In genomic region chr7:135231686-135232085, GRCh38 we compare ENCODE assay signal across 17 cellular contexts. TPM values are rescaled to one million over a fixed set of nuclear protein-coding genes. Genes with fewer than 3 reads are reported as not detected.
DNase-seq lines count a peak whose midpoint lies in the region; ATAC-seq and TF ChIP-seq lines count a peak whose summit lies in the region.
"Had no signal": no experiment of that assay in that cellular context is flagged by ENCODE, and none has a peak within 500 bp of the region (broad histone marks: within the 10 kb centered on the region; RNA-seq: fewer than 3 reads in every experiment).

No MANE protein-coding gene starts in this region.

- no peak for TF ChIP-seq POLR2A in NB4 (IDR thresholded peaks at IDR 0.05; ENCODE audit: extremely low read depth, insufficient read length)

- peak; percentile 0 for DNase-seq in activated CD4-positive, alpha-beta memory T cell treated with anti-CD3 and anti-CD28 coated beads, Interleukin-2, amount 10 ng/mL, durations not matched to agents 7 days and 5 days
- DNase-seq in activated CD4-positive, alpha-beta memory T cell treated with anti-CD3 and anti-CD28 coated beads for 36 hours, result no peak
- peak; percentile 34 for DNase-seq in NB4 (ENCODE audit: low read depth)
- no peak for DNase-seq in glutamatergic neuron
- no peak for DNase-seq in nephron progenitor cell
- DNase-seq in CD1c-positive myeloid dendritic cell (ENCODE audit: extremely low spot score), result no peak
- no peak for DNase-seq in T-cell
- DNase-seq: ACHN; C1 segment of cervical spinal cord; CD4-positive, alpha-beta memory T cell; DMS79; GM23248 had no signal

- H3K36me3 Mint-ChIP-seq in activated CD4-positive, alpha-beta memory T cell treated with anti-CD3 and anti-CD28 coated beads, Interleukin-2, amount 10 ng/mL, durations not matched to agents 7 days and 5 days (ENCODE audit: low read depth), result no peaks in the 10 kb centered on the region
- no peaks in the 10 kb centered on the region for H3K36me3 Mint-ChIP-seq in activated CD4-positive, alpha-beta memory T cell treated with anti-CD3 and anti-CD28 coated beads for 36 hours
- H3K36me3 Mint-ChIP-seq in glutamatergic neuron (ENCODE audit: unreplicated experiment) (no peaks in the 10 kb centered on the region), nephron progenitor cell (ENCODE audit: low read depth) (no peaks in the 10 kb centered on the region), T-cell (no peaks in the 10 kb centered on the region)
- H3K36me3 Mint-ChIP-seq: CD4-positive, alpha-beta memory T cell had no signal

- H3K4me1 Mint-ChIP-seq in activated CD4-positive, alpha-beta memory T cell treated with anti-CD3 and anti-CD28 coated beads, Interleukin-2, amount 10 ng/mL, durations not matched to agents 7 days and 5 days, result peaks cover 5% of the 10 kb centered on the region
- peaks cover 1% of the 10 kb centered on the region for H3K4me1 Mint-ChIP-seq in activated CD4-positive, alpha-beta memory T cell treated with anti-CD3 and anti-CD28 coated beads for 36 hours (ENCODE audit: low read depth)
- H3K4me1 Mint-ChIP-seq in glutamatergic neuron (ENCODE audit: low read depth, unreplicated experiment), result no peaks in the 10 kb centered on the region
- H3K4me1 Mint-ChIP-seq in nephron progenitor cell, result peaks cover 9% of the 10 kb centered on the region
- peaks cover 0 to 1% (median under 1%) of the 10 kb centered on the region in 3 donors for H3K4me1 Mint-ChIP-seq in T-cell

- ATAC-seq in esophagus mucosa, result no peak
- no peak for ATAC-seq in T-cell (replicated peaks in 1 of 4)
- ATAC-seq: GM12878 had no signal

- POLR2A ChIA-PET in activated CD4-positive, alpha-beta memory T cell treated with anti-CD3 and anti-CD28 coated beads, Interleukin-2, amount 10 ng/mL, durations not matched to agents 7 days and 5 days (lab: Charles Lee), result no interaction called here
- POLR2A ChIA-PET in activated CD4-positive, alpha-beta memory T cell treated with anti-CD3 and anti-CD28 coated beads for 36 hours (lab: Charles Lee), result no interaction called here
- POLR2A ChIA-PET in T-cell (lab: Charles Lee), result interaction anchor here in 1 of 2 donors (0.7 kb wide), 1 partner anchor 808 kb away, joined by 4 read pairs; no protein-coding TSS in a partner anchor

- no peaks in the 10 kb centered on the region for H3K9me3 Mint-ChIP-seq in activated CD4-positive, alpha-beta memory T cell treated with anti-CD3 and anti-CD28 coated beads, Interleukin-2, amount 10 ng/mL, durations not matched to agents 7 days and 5 days
- H3K9me3 Mint-ChIP-seq in activated CD4-positive, alpha-beta memory T cell treated with anti-CD3 and anti-CD28 coated beads for 36 hours, result no peaks in the 10 kb centered on the region
- H3K9me3 Mint-ChIP-seq in glutamatergic neuron (ENCODE audit: unreplicated experiment) (no peaks in the 10 kb centered on the region), nephron progenitor cell (no peaks in the 10 kb centered on the region), T-cell (no peaks in the 10 kb centered on the region)

- H3K27ac Mint-ChIP-seq in activated CD4-positive, alpha-beta memory T cell treated with anti-CD3 and anti-CD28 coated beads, Interleukin-2, amount 10 ng/mL, durations not matched to agents 7 days and 5 days, result no peak overlapping the region
- no peak overlapping the region for H3K27ac Mint-ChIP-seq in activated CD4-positive, alpha-beta memory T cell treated with anti-CD3 and anti-CD28 coated beads for 36 hours
- H3K27ac Mint-ChIP-seq in glutamatergic neuron (ENCODE audit: unreplicated experiment), result peak overlapping the region; percentile 8
- peak overlapping the region; percentile 34 for H3K27ac Mint-ChIP-seq in nephron progenitor cell
- H3K27ac Mint-ChIP-seq in T-cell, result no peak overlapping the region
- H3K27ac Mint-ChIP-seq: B cell; CD4-positive, alpha-beta memory T cell had no signal

- CTCF ChIA-PET in activated CD4-positive, alpha-beta memory T cell treated with anti-CD3 and anti-CD28 coated beads, Interleukin-2, amount 10 ng/mL, durations not matched to agents 7 days and 5 days (lab: Charles Lee), result interaction anchor here (1.5 kb wide), 1 partner anchor 22 kb away, joined by 3 read pairs; no protein-coding TSS in a partner anchor
- CTCF ChIA-PET in activated CD4-positive, alpha-beta memory T cell treated with anti-CD3 and anti-CD28 coated beads for 36 hours (lab: Charles Lee), result interaction anchor here (1.2 to 1.4 kb wide), 2 partner anchors 43 to 49 kb away, joined by 3 to 5 read pairs; no protein-coding TSS in a partner anchor
- CTCF ChIA-PET in T-cell (lab: Charles Lee), result interaction anchor here in 1 of 2 donors (0.6 kb wide), 1 partner anchor 502 kb away, joined by 7 read pairs; no protein-coding TSS in a partner anchor

- H3K4me3 ChIP-seq in NB4 (ENCODE audit: low read depth, low read length), result no peak overlapping the region
- H3K4me3 ChIP-seq: GM12878, GM23248 had no signal

- H3K4me3 Mint-ChIP-seq in activated CD4-positive, alpha-beta memory T cell treated with anti-CD3 and anti-CD28 coated beads, Interleukin-2, amount 10 ng/mL, durations not matched to agents 7 days and 5 days, result no peak overlapping the region
- no peak overlapping the region for H3K4me3 Mint-ChIP-seq in activated CD4-positive, alpha-beta memory T cell treated with anti-CD3 and anti-CD28 coated beads for 36 hours
- no peak overlapping the region for H3K4me3 Mint-ChIP-seq in glutamatergic neuron (ENCODE audit: unreplicated experiment)
- no peak overlapping the region for H3K4me3 Mint-ChIP-seq in nephron progenitor cell
- H3K4me3 Mint-ChIP-seq in T-cell, result no peak overlapping the region
- H3K4me3 Mint-ChIP-seq: B cell; CD4-positive, alpha-beta memory T cell had no signal

- no peaks in the 10 kb centered on the region for H3K27me3 Mint-ChIP-seq in activated CD4-positive, alpha-beta memory T cell treated with anti-CD3 and anti-CD28 coated beads, Interleukin-2, amount 10 ng/mL, durations not matched to agents 7 days and 5 days
- no peaks in the 10 kb centered on the region for H3K27me3 Mint-ChIP-seq in activated CD4-positive, alpha-beta memory T cell treated with anti-CD3 and anti-CD28 coated beads for 36 hours
- H3K27me3 Mint-ChIP-seq in glutamatergic neuron (ENCODE audit: unreplicated experiment) (peaks cover 4% of the 10 kb centered on the region), nephron progenitor cell (ENCODE audit: low read depth, poor library complexity) (peaks cover 6% of the 10 kb centered on the region), T-cell (no peaks in the 10 kb centered on the region)
- H3K27me3 Mint-ChIP-seq: CD4-positive, alpha-beta memory T cell had no signal

- intact Hi-C loops in activated CD4-positive, alpha-beta memory T cell treated with anti-CD3 and anti-CD28 coated beads for 36 hours (cut with micrococcal nuclease), result no loop called here

- TF ChIP-seq CTCF in NB4 (IDR thresholded peaks at IDR 0.05; ENCODE audit: low read depth, low read length) (no peak), glutamatergic neuron (IDR thresholded peaks at IDR 0.05; ENCODE audit: partially characterized antibody, unreplicated experiment) (no peak), nephron progenitor cell (IDR thresholded peaks at IDR 0.05) (no peak)

RNA-seq across cellular contexts. Expression of gene STRA8, which starts 2.0 kb away (rescaled TPM):
- total RNA-seq in activated CD4-positive, alpha-beta memory T cell treated with anti-CD3 and anti-CD28 coated beads, Interleukin-2, amount 10 ng/mL, durations not matched to agents 7 days and 5 days, result not detected
- not detected for total RNA-seq in activated CD4-positive, alpha-beta memory T cell treated with anti-CD3 and anti-CD28 coated beads for 36 hours
- total RNA-seq in glutamatergic neuron (ENCODE audit: unreplicated experiment) (not detected), esophagus mucosa (not detected), T-cell (not detected)
- total RNA-seq: A172; B cell; CD4-positive, alpha-beta memory T cell; G401; GM12878; GM23248 had no signal

RNA-seq across cellular contexts. Expression of gene WDR91, which starts 20.4 kb away (rescaled TPM):
- total RNA-seq in activated CD4-positive, alpha-beta memory T cell treated with anti-CD3 and anti-CD28 coated beads, Interleukin-2, amount 10 ng/mL, durations not matched to agents 7 days and 5 days, result 10 to 100 TPM; 10.7 to 11.6 TPM
- total RNA-seq in activated CD4-positive, alpha-beta memory T cell treated with anti-CD3 and anti-CD28 coated beads for 36 hours, result 10 to 100 TPM; 10.3 to 11.0 TPM
- total RNA-seq in glutamatergic neuron (ENCODE audit: unreplicated experiment) (24.5 TPM), esophagus mucosa (28.8 TPM), T-cell (10 to 100 TPM; 28.1 to 41.2 (median 37.6) TPM)

Comparison
In these comparisons a context has a peak if more than half of its experiments do, and no peak if none do; other contexts are left out.
1. DNase-seq: peak in activated CD4-positive, alpha-beta memory T cell treated with anti-CD3 and anti-CD28 coated beads, Interleukin-2, amount 10 ng/mL, durations not matched to agents 7 days and 5 days (single experiment) and NB4 (single experiment); none in activated CD4-positive, alpha-beta memory T cell treated with anti-CD3 and anti-CD28 coated beads for 36 hours (single experiment), glutamatergic neuron (single experiment), nephron progenitor cell (single experiment), CD1c-positive myeloid dendritic cell (single experiment) and T-cell (0 of 34).
2. H3K27ac Mint-ChIP-seq: peak in glutamatergic neuron (single experiment) and nephron progenitor cell (single experiment); none in activated CD4-positive, alpha-beta memory T cell treated with anti-CD3 and anti-CD28 coated beads, Interleukin-2, amount 10 ng/mL, durations not matched to agents 7 days and 5 days (single experiment), activated CD4-positive, alpha-beta memory T cell treated with anti-CD3 and anti-CD28 coated beads for 36 hours (single experiment) and T-cell (0 of 2).